Comparison of ENCODE assay signal across 8 cellular contexts in genomic region chr19:51594774-51595109, GRCh38. TPM values are rescaled to one million over a fixed set of nuclear protein-coding genes. Genes with fewer than 3 reads are reported as not detected.
A peak's percentile ranks its signal among the peaks of the same experiment; 100 is the strongest.
DNase-seq lines count a peak whose midpoint lies in the region; ATAC-seq and TF ChIP-seq lines count a peak whose summit lies in the region.

No MANE protein-coding gene starts in this region.

- H3K27me3 Mint-ChIP-seq in central memory CD8-positive, alpha-beta T cell = peaks cover 2% of the 10 kb centered on the region

- peaks cover 5% of the 10 kb centered on the region for H3K9me3 Mint-ChIP-seq in central memory CD8-positive, alpha-beta T cell

- no peaks in the 10 kb centered on the region for H3K27me3 ChIP-seq in BE2C

- intact Hi-C loops in mucosa of descending colon (cut with DNase I, micrococcal nuclease) = no loop called here

- H3K4me1 Mint-ChIP-seq in central memory CD8-positive, alpha-beta T cell = peaks cover 23% of the 10 kb centered on the region

- H3K4me3 Mint-ChIP-seq in central memory CD8-positive, alpha-beta T cell = peak overlapping the region; percentile 100

- H3K36me3 ChIP-seq in BE2C (no peaks in the 10 kb centered on the region), mucosa of descending colon (ENCODE audit: low read depth) (no peaks in the 10 kb centered on the region)

- H3K36me3 Mint-ChIP-seq in central memory CD8-positive, alpha-beta T cell (ENCODE audit: insufficient read depth) = peaks cover 6% of the 10 kb centered on the region

- peak; percentile 5 for ATAC-seq in HG03439 (IDR thresholded peaks at IDR 0.05; ENCODE audit: unreplicated experiment)
- ATAC-seq in central memory CD8-positive, alpha-beta T cell (replicated peaks; ENCODE audit: extremely low read depth, poor library complexity, severe bottlenecking) = no peak
- peak; percentile 9 for ATAC-seq in mucosa of descending colon
- no peak for ATAC-seq in HG02763 (IDR thresholded peaks at IDR 0.05; ENCODE audit: unreplicated experiment)

- no peak for TF ChIP-seq CTCF in BE2C (IDR thresholded peaks at IDR 0.05; ENCODE audit: low read depth, low read length)
- TF ChIP-seq CTCF in mucosa of descending colon (IDR thresholded peaks at IDR 0.05) = no peak

- H3K4me3 ChIP-seq in BE2C (ENCODE audit: low read depth, low read length) (peak overlapping the region; percentile 89), mucosa of descending colon (no peak overlapping the region)

- DNase-seq in BE2C = no peak
- DNase-seq in central memory CD8-positive, alpha-beta T cell (ENCODE audit: low spot score in 2 of 2) = no peak
- DNase-seq in mucosa of descending colon = no peak
- no peak for DNase-seq in iPS-NIHi7 (ENCODE audit: extremely low spot score)
- DNase-seq in germinal center (ENCODE audit: low spot score) = no peak
- no peak for DNase-seq in A172 (ENCODE audit: low spot score)

- H3K9me3 ChIP-seq in BE2C = no peaks in the 10 kb centered on the region
- H3K9me3 ChIP-seq in mucosa of descending colon = no peaks in the 10 kb centered on the region

- H3K27ac Mint-ChIP-seq in central memory CD8-positive, alpha-beta T cell (ENCODE audit: low read depth) = peak overlapping the region; percentile 94

- no peaks in the 10 kb centered on the region for H3K4me1 ChIP-seq in BE2C
- peaks cover 2% of the 10 kb centered on the region for H3K4me1 ChIP-seq in mucosa of descending colon (ENCODE audit: low read depth)

RNA-seq across cellular contexts. Expression of gene ZNF175, which starts 23.7 kb away (rescaled TPM):
- 8.9 TPM for polyA plus RNA-seq in BE2C (2012; ENCODE audit: insufficient read depth, insufficient read length, low read depth)
- 10 to 100 TPM in 1 of 3 donors, 1 to 10 TPM in 2; 9.4 to 13.6 (median 9.8) TPM for total RNA-seq in mucosa of descending colon
- 0.72 and 0.96 TPM in 2 replicates for total RNA-seq in A172 (2014; rRNA removed; shearing (Covaris generic))

RNA-seq across cellular contexts. Expression of gene SIGLEC5, which starts 35.5 kb away (rescaled TPM):
- not detected for polyA plus RNA-seq in BE2C (2012; ENCODE audit: insufficient read depth, insufficient read length, low read depth)
- under 1 TPM in 2 of 3 donors, not detected in 1; 0.32 to 0.84 TPM for total RNA-seq in mucosa of descending colon
- not detected in 2 replicates for total RNA-seq in A172 (2014; rRNA removed; shearing (Covaris generic))

RNA-seq across cellular contexts. Expression of gene SIGLEC14, which starts 51.9 kb away (rescaled TPM):
- polyA plus RNA-seq in BE2C (2012; ENCODE audit: insufficient read depth, insufficient read length, low read depth) = not detected
- 1 to 10 TPM in 2 of 3 donors, not detected in 1; 3.5 to 7.9 TPM for total RNA-seq in mucosa of descending colon
- not detected in 2 replicates for total RNA-seq in A172 (2014; rRNA removed; shearing (Covaris generic))

Comparison
In these comparisons a context has a peak if more than half of its experiments do, and no peak if none do; other contexts are left out.
1. ATAC-seq: peak in HG03439 (single experiment) and mucosa of descending colon (single experiment); none in central memory CD8-positive, alpha-beta T cell (single experiment) and HG02763 (single experiment).